2 cellular contexts compared by ENCODE assay signal in genomic region chr16:50580180-50580771, GRCh38.
TF ChIP-seq lines count a peak whose summit lies in the region.

No MANE protein-coding gene starts in this region.

TF ChIP-seq in HepG2, 621 proteins besides CTCF, POLR2A, EP300 and RAD21:
- TF ChIP-seq RBM22 (optimal IDR thresholded peaks at IDR 0.05; ENCODE audit: low read length) (peak; percentile 70), KDM5A (IDR thresholded peaks at IDR 0.05; ENCODE audit: borderline replicate concordance, low read length) (no peak), CREB1 (IDR thresholded peaks at IDR 0.05) (no peak), CREB1 (CRISPR knock-in tag; IDR thresholded peaks at IDR 0.05) (no peak), POLR2G (IDR thresholded peaks at IDR 0.05; ENCODE audit: low read depth, low read length) (peak; percentile 74), JARID2 (CRISPR knock-in tag; IDR thresholded peaks at IDR 0.05; ENCODE audit: insufficient replicate concordance) (no peak), ZNF512 (CRISPR knock-in tag; IDR thresholded peaks at IDR 0.05) (no peak)

TF ChIP-seq in H1, 55 proteins besides CTCF, POLR2A, EP300 and RAD21:
- no peak for TF ChIP-seq JUN (IDR thresholded peaks at IDR 0.05; ENCODE audit: low read depth, low read length)
- no peak for TF ChIP-seq SRF (IDR thresholded peaks at IDR 0.05; ENCODE audit: low read depth, low read length)
- TF ChIP-seq SP1 (IDR thresholded peaks at IDR 0.05; ENCODE audit: low read depth, low read length): no peak
- no peak for TF ChIP-seq BRCA1 (IDR thresholded peaks at IDR 0.05; ENCODE audit: low read depth, low read length)
- TF ChIP-seq ATF3 (IDR thresholded peaks at IDR 0.05; ENCODE audit: insufficient read depth, low read depth, low read length): no peak
- no peak for TF ChIP-seq YY1 (IDR thresholded peaks at IDR 0.05; ENCODE audit: low read depth, low read length)
- no peak for TF ChIP-seq RBBP5 (IDR thresholded peaks at IDR 0.05; ENCODE audit: borderline replicate concordance, low read depth, low read length)
- TF ChIP-seq E2F6 (IDR thresholded peaks at IDR 0.05): no peak
